22 cellular contexts compared by ENCODE assay signal in the genomic region with DNA sequence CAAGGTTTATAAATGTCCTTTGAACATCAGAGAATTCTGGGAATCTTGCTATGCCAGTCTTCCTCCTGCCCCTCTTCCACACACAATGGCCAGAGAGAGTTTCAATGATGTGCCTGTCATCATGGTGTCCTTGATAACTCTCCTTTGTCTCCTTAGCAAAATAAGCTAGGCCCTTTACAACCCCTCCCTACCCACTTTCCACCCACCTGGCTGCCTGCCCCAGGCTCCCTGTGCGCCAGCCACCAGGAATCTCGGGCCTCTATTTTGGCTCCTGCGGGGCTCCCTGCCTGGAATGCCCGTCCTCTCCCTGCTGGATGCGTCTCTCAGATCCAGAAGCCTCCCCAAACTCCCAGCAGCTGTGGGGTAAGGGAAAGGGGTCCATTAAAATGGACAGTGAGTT.
"Had no signal": no experiment of that assay in that cellular context is flagged by ENCODE, and none has a peak within 500 bp of the region (broad histone marks: within the 10 kb centered on the region; RNA-seq: fewer than 3 reads in every experiment).

No MANE protein-coding gene starts in this region.

- H3K36me3 ChIP-seq: SJCRH30 had no signal

- DNase-seq: Kasumi-1, MM.1S, NCI-H1092 treated with DMSO at 0.1 percent for 48 hours, NCI-H1436, NCI-H187, NCI-H2029, NCI-H2081 treated with DMSO at 0.1 percent for 48 hours, NCI-H2171, NCI-H226, NCI-H446, NCI-H510A, NCI-H524 treated with DMSO at 0.1 percent for 48 hours, NCI-H69, NCI-H774, RPMI8226, SHP77 treated with DMSO at 0.1 percent for 48 hours, SJCRH30 had no signal

- H3K4me3 Mint-ChIP-seq: IgD-negative memory B cell had no signal

- H3K4me3 ChIP-seq: K562, SJCRH30 had no signal

- H3K9me3 ChIP-seq: SJCRH30 had no signal

- ATAC-seq: K562, SK-N-SH treated with all-trans-retinoic acid at 6 μM for 48 hours had no signal

- H3K4me1 Mint-ChIP-seq: IgD-negative memory B cell had no signal

- H3K36me3 Mint-ChIP-seq: IgD-negative memory B cell had no signal

- H3K27ac Mint-ChIP-seq: IgD-negative memory B cell had no signal

- H3K27ac ChIP-seq: HL-60, KMS-11, SJCRH30 had no signal

- H3K4me1 ChIP-seq: SJCRH30 had no signal
